In the genomic region with DNA sequence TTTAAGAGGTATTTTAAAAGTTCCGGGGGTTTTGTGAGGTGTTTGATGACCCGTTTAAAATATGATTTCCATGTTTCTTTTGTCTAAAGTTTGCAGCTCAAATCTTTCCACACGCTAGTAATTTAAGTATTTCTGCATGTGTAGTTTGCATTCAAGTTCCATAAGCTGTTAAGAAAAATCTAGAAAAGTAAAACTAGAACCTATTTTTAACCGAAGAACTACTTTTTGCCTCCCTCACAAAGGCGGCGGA, we compare ENCODE assay signal across 8 cellular contexts. TPM values are rescaled to one million over a fixed set of nuclear protein-coding genes. Genes with fewer than 3 reads are reported as not detected.
DNase-seq lines count a peak whose midpoint lies in the region; ATAC-seq, FAIRE-seq and TF ChIP-seq lines count a peak whose summit lies in the region.

No MANE protein-coding gene starts in this region.

- H3K27me3 ChIP-seq in KMS-11 (ENCODE audit: insufficient read depth, low read depth): no peaks in the 10 kb centered on the region
- H3K27me3 ChIP-seq in ectodermal cell (ENCODE audit: control insufficient read depth, insufficient read depth, low read length, poor library complexity, severe bottlenecking): no peaks in the 10 kb centered on the region
- no peaks in the 10 kb centered on the region for H3K27me3 ChIP-seq in muscle layer of duodenum (ENCODE audit: low read depth, low read length)

- ATAC-seq in A549 (no peak), HG02970 (IDR thresholded peaks at IDR 0.05; ENCODE audit: low FRiP score, unreplicated experiment) (no peak)

- TF ChIP-seq EP300 in A549 (IDR thresholded peaks at IDR 0.05): no peak

- peaks cover 78% of the 10 kb centered on the region for H3K79me2 ChIP-seq in KMS-11 (ENCODE audit: insufficient read depth, low read depth)

- H3K36me3 ChIP-seq in KMS-11 (ENCODE audit: insufficient read depth): peaks cover 47% of the 10 kb centered on the region
- H3K36me3 ChIP-seq in ectodermal cell (ENCODE audit: control insufficient read depth, insufficient read depth, low read length): peaks cover 32% of the 10 kb centered on the region
- peaks cover 34 to 50% of the 10 kb centered on the region in 2 donors for H3K36me3 ChIP-seq in muscle layer of duodenum (ENCODE audit: control insufficient read depth in 1 of 2, insufficient read depth in 2 of 2, low read length in 2 of 2)

- TF ChIP-seq RAD21 in A549 (conservative IDR thresholded peaks at IDR 0.05 in 1 of 2, IDR thresholded peaks at IDR 0.05 in 1 of 2): peak in 1 of 2 experiments; percentile 46; a peak in 2 of 5 replicates

- peak overlapping the region; percentile 90 for H3K4me3 ChIP-seq in A549
- H3K4me3 ChIP-seq in KMS-11 (IDR thresholded peaks at IDR 0.05; ENCODE audit: insufficient read depth, low read depth, low read length): no peak overlapping the region
- peak overlapping the region; percentile 88 for H3K4me3 ChIP-seq in ectodermal cell (ENCODE audit: insufficient read depth, low read depth, low read length)
- peak overlapping the region; percentile 91 to 96 for H3K4me3 ChIP-seq in muscle layer of duodenum (ENCODE audit: low read depth in 1 of 2, low read length in 2 of 2)

- 1% methylated on average over 6 of the region's 6 CpGs for WGBS in A549 (ENCODE audit: missing lambda C conversion rate)
- WGBS in ectodermal cell, 2 experiments: 2 to 4% methylated on average over 6 of the region's 6 CpGs

- H3K4me1 ChIP-seq in A549 (peaks cover 41% of the 10 kb centered on the region), KMS-11 (ENCODE audit: low read depth, poor library complexity, severe bottlenecking) (peaks cover 35% of the 10 kb centered on the region), ectodermal cell (ENCODE audit: control insufficient read depth, insufficient read depth, low read length) (peaks cover 6% of the 10 kb centered on the region), muscle layer of duodenum (ENCODE audit: control insufficient read depth in 1 of 2, insufficient read depth in 2 of 2, low read length in 2 of 2) (peaks cover 4 to 18% of the 10 kb centered on the region in 2 donors)

- H3K4me2 ChIP-seq in A549 (peak overlapping the region; percentile 98), KMS-11 (peak overlapping the region; percentile 94)

- peaks cover 47% of the 10 kb centered on the region for H4K20me1 ChIP-seq in KMS-11 (ENCODE audit: insufficient read depth)

- H3K27ac ChIP-seq in A549 (peak overlapping the region; percentile 98 to 100), KMS-11 (peak overlapping the region; percentile 99), ectodermal cell (ENCODE audit: insufficient read depth, low read depth, low read length, poor library complexity, severe bottlenecking) (peak overlapping the region; percentile 98), muscle layer of duodenum (ENCODE audit: low read length) (peak overlapping the region; percentile 100)

- no peak for TF ChIP-seq POLR2A in A549 (IDR thresholded peaks at IDR 0.05; ENCODE audit: low read length)

- no peak overlapping the region for H2AFZ ChIP-seq in KMS-11 (ENCODE audit: low read depth)

- POLR2A ChIA-PET in A549 (lab: Yijun Ruan, JAX): interaction anchor here (0.8 to 26.7 kb wide), 14 partner anchors 9 to 165 kb away, joined by 3 to 1006 read pairs (median 8); partner anchors contain the start of genes DPF2, NEAT1, PCNX3 and SCYL1

- TF ChIP-seq CTCF in A549 (IDR thresholded peaks at IDR 0.05) (no peak), KMS-11 (conservative IDR thresholded peaks at IDR 0.05; ENCODE audit: low read depth, low read length) (no peak)

- peak overlapping the region; percentile 100 for H3K9ac ChIP-seq in KMS-11

- DNase-seq in A549 (ENCODE audit: low read depth in 1 of 2, low spot score in 1 of 2) (no peak), NCI-H1694 (lab: John Stamatoyannopoulos, UW) (no peak), NCI-H2029 treated with DMSO at 0.1 percent for 48 hours (lab: John Stamatoyannopoulos, UW) (no peak)
- DNase-seq in activated CD4-positive, alpha-beta T cell treated with anti-CD3 and anti-CD28 coated beads for 1 hour: no peak

- H3K9me3 ChIP-seq in A549: no peaks in the 10 kb centered on the region
- no peaks in the 10 kb centered on the region for H3K9me3 ChIP-seq in ectodermal cell (ENCODE audit: control insufficient read depth, low read length)
- H3K9me3 ChIP-seq in muscle layer of duodenum (ENCODE audit: control insufficient read depth in 1 of 2, low read length in 2 of 2): no peaks in the 10 kb centered on the region

- no peak for FAIRE-seq in A549 (lab: Jason Lieb, UNC)

- CTCF ChIA-PET in A549 (lab: Yijun Ruan, JAX): interaction anchor here (1.3 to 30.0 kb wide), 10 partner anchors 9 to 118 kb away, joined by 3 to 947 read pairs (median 9); partner anchors contain the start of gene SLC25A45

TF ChIP-seq in A549, 52 proteins besides CTCF, POLR2A, EP300 and RAD21:
- TF ChIP-seq E2F6 (IDR thresholded peaks at IDR 0.05; ENCODE audit: borderline replicate concordance, low read depth) (peak; percentile 61; the same call in 1 of the 2 replicates), NFE2L2 (conservative IDR thresholded peaks at IDR 0.05; ENCODE audit: low read length) (no peak), CHD2 (IDR thresholded peaks at IDR 0.05; ENCODE audit: low read length, partially characterized antibody) (peak; percentile 85)

RNA-seq across cellular contexts. Expression of gene MALAT1, which starts 0.2 kb away (rescaled TPM):
- 1,041 and 1,340 TPM in 2 replicates for polyA plus RNA-seq in A549 (2011; rRNA removed)
- polyA plus RNA-seq in A549 (2012; cell fraction: cytosol; rRNA removed): 24.8 and 29.0 TPM in 2 replicates
- polyA plus RNA-seq in A549 (2012; cell fraction: nucleus; rRNA removed): 215 and 608 TPM in 2 replicates
- polyA plus RNA-seq in A549 (2017; fragmentation: RNase III; extraction: RNeasy Plus Mini Kit Qiagen cat#74134 plus additional on column Dnase treatment): 167 to 203 TPM (median 188 TPM) in 3 replicates
- 10,326 and 11,734 TPM in 2 replicates for polyA minus RNA-seq in A549 (2011; rRNA and poly(A)+ RNA removed)
- 2,593 TPM for polyA plus RNA-seq in ectodermal cell (2013, experiment 1 of 4)
- polyA plus RNA-seq in ectodermal cell (2013, experiment 2 of 4): 2,616 TPM
- 1,460 TPM for polyA plus RNA-seq in ectodermal cell (2013, experiment 3 of 4)
- 1,510 TPM for polyA plus RNA-seq in ectodermal cell (2013, experiment 4 of 4)

RNA-seq across cellular contexts. Expression of gene SCYL1, which starts 26.2 kb away (rescaled TPM):
- polyA plus RNA-seq in A549 (2011; rRNA removed) (30.8 and 33.6 TPM in 2 replicates), A549 (2017; fragmentation: RNase III; extraction: RNeasy Plus Mini Kit Qiagen cat#74134 plus additional on column Dnase treatment) (41.8 to 46.8 TPM (median 45.9 TPM) in 3 replicates)
- 88.0 and 105 TPM in 2 replicates for polyA plus RNA-seq in A549 (2012; cell fraction: cytosol; rRNA removed)
- polyA plus RNA-seq in A549 (2012; cell fraction: nucleus; rRNA removed): 125 and 152 TPM in 2 replicates
- 39.1 and 43.6 TPM in 2 replicates for polyA minus RNA-seq in A549 (2011; rRNA and poly(A)+ RNA removed)
- 52.2 TPM for polyA plus RNA-seq in ectodermal cell (2013, experiment 1 of 4)
- polyA plus RNA-seq in ectodermal cell (2013, experiment 2 of 4): 49.6 TPM
- polyA plus RNA-seq in ectodermal cell (2013, experiment 3 of 4): 46.2 TPM
- polyA plus RNA-seq in ectodermal cell (2013, experiment 4 of 4): 55.4 TPM

RNA-seq across cellular contexts. Expression of gene LTBP3, which starts 59.5 kb away (rescaled TPM):
- polyA plus RNA-seq in A549 (2011; rRNA removed): 28.6 and 39.9 TPM in 2 replicates
- 130 and 136 TPM in 2 replicates for polyA plus RNA-seq in A549 (2012; cell fraction: cytosol; rRNA removed)
- 715 and 951 TPM in 2 replicates for polyA plus RNA-seq in A549 (2012; cell fraction: nucleus; rRNA removed)
- polyA plus RNA-seq in A549 (2017; fragmentation: RNase III; extraction: RNeasy Plus Mini Kit Qiagen cat#74134 plus additional on column Dnase treatment): 107 to 134 TPM (median 123 TPM) in 3 replicates
- polyA minus RNA-seq in A549 (2011; rRNA and poly(A)+ RNA removed): 25.4 and 44.5 TPM in 2 replicates
- 9.3 TPM for polyA plus RNA-seq in ectodermal cell (2013, experiment 1 of 4)
- polyA plus RNA-seq in ectodermal cell (2013, experiment 2 of 4): 11.2 TPM
- polyA plus RNA-seq in ectodermal cell (2013, experiment 3 of 4): 15.5 TPM
- polyA plus RNA-seq in ectodermal cell (2013, experiment 4 of 4): 13.8 TPM
